Comparison of ENCODE assay signal across 28 cellular contexts in the genomic region with DNA sequence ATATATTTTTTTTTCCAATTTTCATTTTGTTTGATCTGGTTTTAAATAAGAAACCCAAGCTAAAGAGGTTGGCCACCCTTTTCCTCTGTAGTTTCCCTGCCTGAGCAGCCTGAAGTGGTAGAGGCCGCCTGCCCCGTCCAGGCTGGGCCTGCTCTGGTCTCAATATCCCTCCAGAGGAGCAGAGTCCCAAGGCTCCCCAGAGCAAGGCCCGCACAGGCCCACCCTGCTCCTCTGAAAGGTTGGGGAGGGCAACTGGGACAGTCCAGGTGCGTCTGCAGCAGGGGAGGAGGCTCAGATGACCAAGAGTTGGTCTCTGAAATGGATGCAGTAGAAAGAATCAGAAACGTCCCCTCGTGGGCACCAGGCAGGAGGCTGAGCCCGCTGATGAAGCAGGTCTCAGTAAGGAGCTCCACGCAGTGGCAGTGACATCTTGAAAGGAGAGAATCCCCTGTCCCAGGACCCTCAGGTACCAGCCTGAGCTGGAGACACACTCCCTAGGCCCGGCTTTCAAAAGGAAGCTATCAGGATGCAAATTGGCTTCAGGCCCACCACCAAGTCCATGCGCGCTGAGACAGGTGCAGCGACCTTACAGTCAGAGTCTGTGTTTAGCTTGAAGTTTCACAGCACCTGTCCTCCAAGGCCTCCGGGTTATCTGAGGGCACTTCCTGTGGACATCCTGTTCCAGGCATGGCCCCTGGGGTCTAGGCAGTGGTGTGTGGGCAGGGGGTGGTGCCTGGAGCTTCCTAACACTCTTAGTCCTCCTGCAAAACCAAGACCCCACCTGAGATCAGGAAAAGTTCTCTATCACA. TPM values are rescaled to one million over a fixed set of nuclear protein-coding genes. Genes with fewer than 3 reads are reported as not detected.
"Had no signal": no experiment of that assay in that cellular context is flagged by ENCODE, and none has a peak within 500 bp of the region (broad histone marks: within the 10 kb centered on the region; RNA-seq: fewer than 3 reads in every experiment).

No MANE protein-coding gene starts in this region.

- H3K9me3 ChIP-seq: esophagus muscularis mucosa, right lobe of liver, thyroid gland, upper lobe of right lung had no signal

- H3K27ac Mint-ChIP-seq: activated naive CD8-positive, alpha-beta T cell; nephron progenitor cell; stimulated activated naive CD8-positive, alpha-beta T cell treated with anti-CD3 and anti-CD28 coated beads, Interleukin-15, Interleukin-2, amounts not matched to agents 100 ng/mL and 50 ng/mL, for 24 hours had no signal

- H3K27me3 ChIP-seq: thyroid gland had no signal

- H3K4me2 ChIP-seq: hepatocyte had no signal

- H3K36me3 Mint-ChIP-seq: activated naive CD8-positive, alpha-beta T cell had no signal

- DNase-seq: activated CD4-positive, alpha-beta T cell treated with anti-CD3 and anti-CD28 coated beads for 1 hour; activated CD4-positive, alpha-beta T cell treated with anti-CD3 and anti-CD28 coated beads, Interleukin-2, amount 50 U/mL, for 1 hour; activated gamma-delta T cell treated with Interleukin-2 at 50 U/mL for 16 hours; activated T-cell treated with anti-CD3 and anti-CD28 coated beads, Interleukin-2, amount 50 U/mL, for 1 hour; effector memory CD4-positive, alpha-beta T cell; glutamatergic neuron; left cardiac atrium; midbrain; nephron progenitor cell; nucleus accumbens; right lobe of liver; stimulated activated CD4-positive, alpha-beta T cell treated with anti-CD3 and anti-CD28 coated beads, Interleukin-1b, Interleukin-23, amount 100 ng/mL, for 48 hours; substantia nigra; thyroid gland; upper lobe of right lung had no signal

- H3K4me3 ChIP-seq: esophagus muscularis mucosa, hepatocyte, right lobe of liver, skin epidermis, thyroid gland, upper lobe of right lung had no signal

- H3K27ac ChIP-seq: esophagus muscularis mucosa, hepatocyte, right lobe of liver, skin epidermis, thyroid gland, upper lobe of right lung had no signal

- H3K4me3 Mint-ChIP-seq: activated naive CD8-positive, alpha-beta T cell; central memory CD8-positive, alpha-beta T cell; nephron progenitor cell; stimulated activated naive CD8-positive, alpha-beta T cell treated with anti-CD3 and anti-CD28 coated beads, Interleukin-15, Interleukin-2, amounts not matched to agents 100 ng/mL and 50 ng/mL, for 24 hours had no signal

- FAIRE-seq: astrocyte, colon, islet of Langerhans, TTC549 had no signal

- H2AFZ ChIP-seq: hepatocyte had no signal

- ATAC-seq: left cardiac atrium, upper lobe of right lung had no signal

- H3K4me1 ChIP-seq: right lobe of liver had no signal

- H3K79me2 ChIP-seq: hepatocyte had no signal

- H3K36me3 ChIP-seq: esophagus muscularis mucosa, right lobe of liver, thyroid gland, upper lobe of right lung had no signal

- H3K9me3 Mint-ChIP-seq: central memory CD8-positive, alpha-beta T cell; nephron progenitor cell; stimulated activated naive CD8-positive, alpha-beta T cell treated with anti-CD3 and anti-CD28 coated beads, Interleukin-15, Interleukin-2, amounts not matched to agents 100 ng/mL and 50 ng/mL, for 24 hours had no signal

RNA-seq across cellular contexts. Expression of a gene that starts 37.7 kb away (rescaled TPM):
- total RNA-seq: astrocyte, frontal cortex, hepatocyte, right lobe of liver, upper lobe of right lung had no signal
- polyA plus RNA-seq: liver had no signal

RNA-seq across cellular contexts. Expression of a gene that starts 50.7 kb away (rescaled TPM):
- total RNA-seq: astrocyte, dermis microvascular lymphatic vessel endothelial cell, esophagus muscularis mucosa, hepatocyte, left cardiac atrium, liver, thyroid gland, upper lobe of right lung had no signal
- polyA plus RNA-seq: hepatocyte, liver had no signal
